Comparison of ENCODE assay signal across 11 cellular contexts in genomic region chr7:17184805-17185689, GRCh38.
DNase-seq lines count a peak whose midpoint lies in the region; ATAC-seq, FAIRE-seq and TF ChIP-seq lines count a peak whose summit lies in the region.
"Had no signal": no experiment of that assay in that cellular context is flagged by ENCODE, and none has a peak within 500 bp of the region (broad histone marks: within the 10 kb centered on the region; RNA-seq: fewer than 3 reads in every experiment).

No MANE protein-coding gene starts in this region.

- no peak for FAIRE-seq in A549 (lab: Jason Lieb, UNC)

- peak overlapping the region; percentile 47 for H3K4me2 ChIP-seq in A549

- H3K36me3 ChIP-seq in adrenal gland (replicated peaks in 1 of 2), result no peaks in the 10 kb centered on the region
- H3K36me3 ChIP-seq in effector memory CD4-positive, alpha-beta T cell (ENCODE audit: control insufficient read depth, insufficient read depth, low read length), result no peaks in the 10 kb centered on the region

- POLR2A ChIA-PET in A549 (lab: Yijun Ruan, JAX), result no interaction called here

- H3K27ac ChIP-seq in A549 (peak overlapping the region; percentile 6 to 44; a peak in 4 of 6 replicates), adrenal gland (peak overlapping the region; percentile 62 to 83 (median 74))
- no peak overlapping the region for H3K27ac ChIP-seq in effector memory CD4-positive, alpha-beta T cell (ENCODE audit: insufficient read depth, low read length, poor library complexity, severe bottlenecking)
- H3K27ac ChIP-seq: VCaP had no signal

- no peaks in the 10 kb centered on the region for H3K9me3 ChIP-seq in A549
- no peaks in the 10 kb centered on the region for H3K9me3 ChIP-seq in adrenal gland (replicated peaks in 1 of 3)
- no peaks in the 10 kb centered on the region for H3K9me3 ChIP-seq in effector memory CD4-positive, alpha-beta T cell (ENCODE audit: control insufficient read depth, low read length)

- no peak for TF ChIP-seq EP300 in A549 (IDR thresholded peaks at IDR 0.05)

- H3K27me3 ChIP-seq in adrenal gland, result no peaks in the 10 kb centered on the region
- H3K27me3 ChIP-seq in effector memory CD4-positive, alpha-beta T cell (replicated peaks; ENCODE audit: control insufficient read depth, insufficient read depth, low read length, poor library complexity, severe bottlenecking), result no peaks in the 10 kb centered on the region

- TF ChIP-seq CTCF in A549 (IDR thresholded peaks at IDR 0.05) (no peak), adrenal gland (IDR thresholded peaks at IDR 0.05) (no peak)

- no peak for TF ChIP-seq RAD21 in A549 (conservative IDR thresholded peaks at IDR 0.05 in 1 of 2, IDR thresholded peaks at IDR 0.05 in 1 of 2)

- CTCF ChIA-PET in A549 (lab: Yijun Ruan, JAX), result interaction anchor here (0.8 kb wide), 1 partner anchor 11 kb away, joined by 3 read pairs; no protein-coding TSS in a partner anchor

- no peak for ATAC-seq in A549
- ATAC-seq in GM19025 (IDR thresholded peaks at IDR 0.05; ENCODE audit: low read depth, unreplicated experiment), result peak; percentile 12
- peak; percentile 24 for ATAC-seq in HG02870 (IDR thresholded peaks at IDR 0.05; ENCODE audit: unreplicated experiment)

- H3K4me1 ChIP-seq in A549 (peaks cover 20% of the 10 kb centered on the region), adrenal gland (replicated peaks in 1 of 2) (peaks cover 31 to 36% of the 10 kb centered on the region in 2 donors)
- H3K4me1 ChIP-seq in effector memory CD4-positive, alpha-beta T cell (ENCODE audit: control insufficient read depth, insufficient read depth, low read length, poor library complexity, severe bottlenecking), result peaks cover 5% of the 10 kb centered on the region

- DNase-seq in A549 (ENCODE audit: low read depth in 1 of 2, low spot score in 1 of 2), result no peak
- no peak for DNase-seq in adrenal gland
- DNase-seq in effector memory CD4-positive, alpha-beta T cell, result no peak
- no peak for DNase-seq in NCI-H2227 (lab: John Stamatoyannopoulos, UW; ENCODE audit: unreplicated experiment)
- DNase-seq in RPMI8226, result no peak
- DNase-seq in NCI-H1436 treated with DMSO at 0.1 percent for 48 hours (lab: John Stamatoyannopoulos, UW), result no peak
- DNase-seq: aorta, C1 segment of cervical spinal cord had no signal

- no peak for TF ChIP-seq POLR2A in A549 (IDR thresholded peaks at IDR 0.05; ENCODE audit: low read length)
- TF ChIP-seq POLR2A in adrenal gland (IDR thresholded peaks at IDR 0.05), result no peak

- H3K4me3 ChIP-seq in A549, result no peak overlapping the region
- H3K4me3 ChIP-seq in adrenal gland, result no peak overlapping the region
- H3K4me3 ChIP-seq in effector memory CD4-positive, alpha-beta T cell (ENCODE audit: insufficient read depth, low read depth, low read length, poor library complexity, severe bottlenecking), result no peak overlapping the region

- WGBS in A549 (ENCODE audit: missing lambda C conversion rate), result 32% methylated on average over 4 of the region's 4 CpGs
- WGBS in adrenal gland, 4 donors, result 66 to 72% (median 69%) methylated on average over 4 of the region's 4 CpGs

- intact Hi-C loops in adrenal gland (cut with DNase I), result loop anchor here in 1 of 2 donors (5.0 kb wide), 1 partner anchor 112 kb away; the partner anchor contains the start of gene AHR

TF ChIP-seq in A549, 52 proteins besides CTCF, POLR2A, EP300 and RAD21:
- TF ChIP-seq HDAC2 (IDR thresholded peaks at IDR 0.05), result no peak
- TF ChIP-seq, protein P1, sequence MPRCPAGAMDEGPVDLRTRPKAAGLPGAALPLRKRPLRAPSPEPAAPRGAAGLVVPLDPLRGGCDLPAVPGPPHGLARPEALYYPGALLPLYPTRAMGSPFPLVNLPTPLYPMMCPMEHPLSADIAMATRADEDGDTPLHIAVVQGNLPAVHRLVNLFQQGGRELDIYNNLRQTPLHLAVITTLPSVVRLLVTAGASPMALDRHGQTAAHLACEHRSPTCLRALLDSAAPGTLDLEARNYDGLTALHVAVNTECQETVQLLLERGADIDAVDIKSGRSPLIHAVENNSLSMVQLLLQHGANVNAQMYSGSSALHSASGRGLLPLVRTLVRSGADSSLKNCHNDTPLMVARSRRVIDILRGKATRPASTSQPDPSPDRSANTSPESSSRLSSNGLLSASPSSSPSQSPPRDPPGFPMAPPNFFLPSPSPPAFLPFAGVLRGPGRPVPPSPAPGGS (IDR thresholded peaks at IDR 0.05), result no peak
- TF ChIP-seq NR3C1 (IDR thresholded peaks at IDR 0.05), result no peak
- TF ChIP-seq EHMT2 (IDR thresholded peaks at IDR 0.05; ENCODE audit: low read depth), result no peak
- no peak for TF ChIP-seq HES2 (IDR thresholded peaks at IDR 0.05)
- no peak for TF ChIP-seq HOXB5 (CRISPR knock-in tag; IDR thresholded peaks at IDR 0.05)
- no peak for TF ChIP-seq BHLHE40 (IDR thresholded peaks at IDR 0.05; ENCODE audit: low read depth, low read length)

Comparison
In these comparisons a context has a peak if more than half of its experiments do, and no peak if none do; other contexts are left out.
1. ATAC-seq: peak in GM19025 (single experiment) and HG02870 (single experiment); none in A549 (0 of 2).